In the genomic region with DNA sequence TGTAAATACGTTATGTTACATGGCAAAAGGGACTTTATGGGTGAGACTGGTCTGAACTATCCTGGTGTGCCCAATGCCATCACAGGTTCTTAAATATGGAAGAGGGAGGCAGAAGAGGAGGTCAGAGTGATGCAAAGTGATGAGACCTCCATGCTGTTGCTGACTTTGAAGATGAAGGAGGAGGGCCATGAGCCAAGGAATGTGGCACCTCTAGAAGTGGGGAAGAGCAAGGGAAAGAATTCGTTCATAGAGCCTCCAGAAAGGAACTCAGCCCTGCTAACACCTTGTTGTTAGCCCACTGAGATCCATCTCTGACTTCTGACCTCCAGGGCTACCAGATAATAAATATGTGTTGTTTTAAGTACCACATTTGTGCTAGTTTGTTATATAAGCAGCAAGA, we compare ENCODE assay signal across 8 cellular contexts.
"Had no signal": no experiment of that assay in that cellular context is flagged by ENCODE, and none has a peak within 500 bp of the region (broad histone marks: within the 10 kb centered on the region; RNA-seq: fewer than 3 reads in every experiment).

No MANE protein-coding gene starts in this region.

- DNase-seq: GDM1, GF-D8 had no signal

- ATAC-seq: GM12878 had no signal

- H3K4me3 ChIP-seq: GM12878 had no signal

- FAIRE-seq: G401.6, GM12878, GM12891, GM12892, GM18507, GM19239 had no signal
